Comparison of ENCODE assay signal across 32 cellular contexts in genomic region chr16:88723507-88723887, GRCh38. TPM values are rescaled to one million over a fixed set of nuclear protein-coding genes. Genes with fewer than 3 reads are reported as not detected.
"Had no signal": no experiment of that assay in that cellular context is flagged by ENCODE, and none has a peak within 500 bp of the region (broad histone marks: within the 10 kb centered on the region; RNA-seq: fewer than 3 reads in every experiment).

No MANE protein-coding gene starts in this region.

- H3K27me3 ChIP-seq: adrenal gland, body of pancreas, colonic mucosa, esophagus squamous epithelium, gastroesophageal sphincter, heart right ventricle had no signal

- H3K4me1 ChIP-seq: adrenal gland, body of pancreas, colonic mucosa, esophagus squamous epithelium had no signal

- DNase-seq: activated CD4-positive, alpha-beta memory T cell treated with anti-CD3 and anti-CD28 coated beads for 36 hours; activated CD4-positive, alpha-beta T cell treated with anti-CD3 and anti-CD28 coated beads for 36 hours; activated CD4-positive, alpha-beta T cell treated with anti-CD3 and anti-CD28 coated beads, Interleukin-2, amount 10 ng/mL, durations not matched to agents 24 days and 14 days; activated CD4-positive, CD25-positive, alpha-beta regulatory T cell; activated CD4-positive, CD25-positive, alpha-beta regulatory T cell treated with anti-CD3 and anti-CD28 coated beads, Interleukin-2, amount 50 U/mL, for 72 hours; activated CD8-positive, alpha-beta memory T cell treated with anti-CD3 and anti-CD28 coated beads, Interleukin-2, amount 10 ng/mL, durations not matched to agents 7 days and 5 days; activated CD8-positive, alpha-beta memory T cell treated with anti-CD3 and anti-CD28 coated beads, Interleukin-2, amount 50 U/mL, for 4 hours; activated CD8-positive, alpha-beta T cell treated with anti-CD3 and anti-CD28 coated beads, Interleukin-2, amount 10 ng/mL, durations not matched to agents 7 days and 5 days; activated effector memory CD4-positive, alpha-beta T cell treated with anti-CD3 and anti-CD28 coated beads, Interleukin-2, amount 50 U/mL, for 16 hours; activated naive CD4-positive, alpha-beta T cell treated with anti-CD3 and anti-CD28 coated beads for 36 hours; activated naive CD8-positive, alpha-beta T cell treated with anti-CD3 and anti-CD28 coated beads for 36 hours; activated naive CD8-positive, alpha-beta T cell treated with anti-CD3 and anti-CD28 coated beads, Interleukin-2, amount 50 U/mL, for 24 hours; activated T-cell treated with anti-CD3 and anti-CD28 coated beads, Interleukin-2, amount 50 U/mL, for 1 hour; activated T-cell treated with anti-CD3 and anti-CD28 coated beads, Interleukin-2, amount 50 U/mL, for 48 hours; adrenal gland; amygdala; aorta; body of pancreas; central memory CD4-positive, alpha-beta T cell; cerebellar nuclear complex; colonic mucosa; effector CD8-positive, alpha-beta T cell; esophagus squamous epithelium; foreskin melanocyte; heart right ventricle; T-helper 17 cell had no signal

- ATAC-seq: activated CD4-positive, alpha-beta T cell treated with anti-CD3 and anti-CD28 coated beads for 36 hours; activated CD8-positive, alpha-beta memory T cell treated with anti-CD3 and anti-CD28 coated beads, Interleukin-2, amount 10 ng/mL, durations not matched to agents 7 days and 5 days; activated CD8-positive, alpha-beta T cell treated with anti-CD3 and anti-CD28 coated beads, Interleukin-2, amount 10 ng/mL, durations not matched to agents 7 days and 5 days; activated naive CD8-positive, alpha-beta T cell treated with anti-CD3 and anti-CD28 coated beads, Interleukin-2, amount 50 U/mL, for 24 hours; body of pancreas; gastroesophageal sphincter; heart right ventricle; T-helper 17 cell had no signal

- H3K4me3 ChIP-seq: adrenal gland, body of pancreas, colonic mucosa, esophagus squamous epithelium, gastroesophageal sphincter, heart right ventricle had no signal

- H3K27ac ChIP-seq: adrenal gland, body of pancreas, colonic mucosa, epithelial cell of prostate, esophagus squamous epithelium, gastroesophageal sphincter, heart right ventricle had no signal

- FAIRE-seq: endometrium, endothelial cell of umbilical vein had no signal

- H3K9me3 ChIP-seq: adrenal gland, body of pancreas, colonic mucosa, esophagus squamous epithelium, gastroesophageal sphincter, heart right ventricle had no signal

RNA-seq across cellular contexts. Expression of gene SNAI3, which starts 37.2 kb away (rescaled TPM):
- total RNA-seq: fibroblast of villous mesenchyme had no signal
- polyA plus RNA-seq: fibroblast of lung had no signal
